Comparison of ENCODE assay signal across 16 cellular contexts in the genomic region with DNA sequence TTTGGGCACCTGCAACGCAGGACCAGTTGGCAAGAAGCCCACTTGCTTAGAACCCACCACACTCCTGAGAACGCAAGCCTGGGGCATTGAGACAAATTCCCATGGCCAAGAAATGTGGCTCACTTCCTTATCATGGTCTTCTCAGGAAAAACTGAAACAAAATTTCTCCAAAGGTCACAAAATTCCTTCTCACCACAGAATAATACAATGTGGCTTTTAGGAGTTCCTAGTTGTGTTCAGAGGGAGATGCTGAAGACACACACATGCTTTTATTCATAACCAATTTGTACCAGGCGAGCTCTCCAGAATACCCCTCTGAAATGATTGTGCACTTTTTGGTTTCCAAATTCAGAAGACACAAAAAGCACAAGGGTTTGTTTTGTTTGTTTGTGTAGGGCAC. TPM values are rescaled to one million over a fixed set of nuclear protein-coding genes. Genes with fewer than 3 reads are reported as not detected.
DNase-seq lines count a peak whose midpoint lies in the region; ATAC-seq and TF ChIP-seq lines count a peak whose summit lies in the region.
"Had no signal": no experiment of that assay in that cellular context is flagged by ENCODE, and none has a peak within 500 bp of the region (broad histone marks: within the 10 kb centered on the region; RNA-seq: fewer than 3 reads in every experiment).

No MANE protein-coding gene starts in this region.

- no peak for ATAC-seq in foreskin keratinocyte

- H3K36me3 ChIP-seq in brain microvascular endothelial cell (replicated peaks), result no peaks in the 10 kb centered on the region
- H3K36me3 ChIP-seq in testis (ENCODE audit: low read depth, missing control alignments), result no peaks in the 10 kb centered on the region
- H3K36me3 ChIP-seq in right atrium auricular region, result no peaks in the 10 kb centered on the region
- H3K36me3 ChIP-seq: HAP-1 had no signal

- peak; percentile 22 for DNase-seq in AG20443 (ENCODE audit: low spot score)
- DNase-seq in RPMI7951 (ENCODE audit: low read depth), result peak; percentile 56
- peak; percentile 12 for DNase-seq in brain microvascular endothelial cell
- DNase-seq in testis, result peak; percentile 46
- DNase-seq in epidermal melanocyte (ENCODE audit: insufficient read length, low spot score), result no peak
- no peak for DNase-seq in SKM-1 (lab: John Stamatoyannopoulos, UW; ENCODE audit: unreplicated experiment)
- no peak for DNase-seq in foreskin keratinocyte
- no peak for DNase-seq in right atrium auricular region (ENCODE audit: low spot score)
- DNase-seq: C1 segment of cervical spinal cord; CD4-positive, alpha-beta T cell; DMS79; EL; GOT3 had no signal

- H3K4me3 ChIP-seq in brain microvascular endothelial cell (ENCODE audit: low read depth, low read length) (no peak overlapping the region), testis (no peak overlapping the region), right atrium auricular region (no peak overlapping the region)
- H3K4me3 ChIP-seq: HAP-1 had no signal

- no peak overlapping the region for H3K27ac ChIP-seq in brain microvascular endothelial cell
- peak overlapping the region; percentile 19 to 65 for H3K27ac ChIP-seq in testis
- H3K27ac ChIP-seq in foreskin keratinocyte, result no peak overlapping the region
- H3K27ac ChIP-seq in right atrium auricular region, result no peak overlapping the region
- H3K27ac ChIP-seq: 22Rv1 had no signal

- intact Hi-C loops in testis (cut with DNase I; ENCODE audit: low total_unique reads), result no loop called here

- peaks cover 7% of the 10 kb centered on the region for H3K4me1 ChIP-seq in testis
- H3K4me1 ChIP-seq in foreskin keratinocyte, result no peaks in the 10 kb centered on the region
- peaks cover 0 to 6% of the 10 kb centered on the region in 2 donors for H3K4me1 ChIP-seq in right atrium auricular region
- H3K4me1 ChIP-seq: HAP-1 had no signal

- H3K9me3 ChIP-seq in testis (no peaks in the 10 kb centered on the region), right atrium auricular region (no peaks in the 10 kb centered on the region)
- H3K9me3 ChIP-seq: HAP-1 had no signal

- H3K27me3 ChIP-seq in brain microvascular endothelial cell (replicated peaks) (no peaks in the 10 kb centered on the region), testis (no peaks in the 10 kb centered on the region), foreskin keratinocyte (no peaks in the 10 kb centered on the region), right atrium auricular region (no peaks in the 10 kb centered on the region)

- TF ChIP-seq POLR2A in testis (IDR thresholded peaks at IDR 0.05), result no peak

- TF ChIP-seq CTCF in brain microvascular endothelial cell (IDR thresholded peaks at IDR 0.05; ENCODE audit: low read depth, low read length, missing control alignments), result no peak
- TF ChIP-seq CTCF in testis (IDR thresholded peaks at IDR 0.05), result no peak
- no peak for TF ChIP-seq CTCF in foreskin keratinocyte (conservative IDR thresholded peaks at IDR 0.05)
- TF ChIP-seq CTCF in right atrium auricular region (IDR thresholded peaks at IDR 0.05), result no peak

- WGBS in testis, 2 donors, result 52 to 56% methylated on average over 3 of the region's 3 CpGs

- in situ Hi-C loops in brain microvascular endothelial cell (cut with HindIII; ENCODE audit: low pct_ligation_motif_present, low sequenced_read_pairs), result no loop called here

RNA-seq across cellular contexts. Expression of a gene that starts 31.6 kb away (rescaled TPM):
- total RNA-seq in RPMI7951 (2014; rRNA removed; shearing (Covaris generic)), result 0.48 and 0.98 TPM in 2 replicates
- total RNA-seq in testis, result 10 to 100 TPM in 1 of 2 donors, 1 to 10 TPM in 1; 8.3 to 21.3 TPM
- polyA plus RNA-seq in testis (ENCODE audit: insufficient read depth, low read depth, low replicate concordance), result 49.6 TPM
- total RNA-seq in foreskin keratinocyte, result 3.1 and 5.5 TPM in 2 replicates
- 3.0 and 4.3 TPM in 2 replicates for polyA plus RNA-seq in foreskin keratinocyte
- not detected for total RNA-seq in right atrium auricular region
- total RNA-seq: A673 had no signal

Comparison
In these comparisons a context has a peak if more than half of its experiments do, and no peak if none do; other contexts are left out.
1. DNase-seq: peak in AG20443 (single experiment), RPMI7951 (single experiment), brain microvascular endothelial cell (single experiment) and testis (single experiment); none in epidermal melanocyte (single experiment), SKM-1 (single experiment), foreskin keratinocyte (0 of 2) and right atrium auricular region (single experiment).
2. H3K27ac ChIP-seq: peak in testis (2 of 2); none in brain microvascular endothelial cell (single experiment), foreskin keratinocyte (single experiment) and right atrium auricular region (0 of 2).